ENCODE assay signal across 8 cellular contexts in the genomic region with DNA sequence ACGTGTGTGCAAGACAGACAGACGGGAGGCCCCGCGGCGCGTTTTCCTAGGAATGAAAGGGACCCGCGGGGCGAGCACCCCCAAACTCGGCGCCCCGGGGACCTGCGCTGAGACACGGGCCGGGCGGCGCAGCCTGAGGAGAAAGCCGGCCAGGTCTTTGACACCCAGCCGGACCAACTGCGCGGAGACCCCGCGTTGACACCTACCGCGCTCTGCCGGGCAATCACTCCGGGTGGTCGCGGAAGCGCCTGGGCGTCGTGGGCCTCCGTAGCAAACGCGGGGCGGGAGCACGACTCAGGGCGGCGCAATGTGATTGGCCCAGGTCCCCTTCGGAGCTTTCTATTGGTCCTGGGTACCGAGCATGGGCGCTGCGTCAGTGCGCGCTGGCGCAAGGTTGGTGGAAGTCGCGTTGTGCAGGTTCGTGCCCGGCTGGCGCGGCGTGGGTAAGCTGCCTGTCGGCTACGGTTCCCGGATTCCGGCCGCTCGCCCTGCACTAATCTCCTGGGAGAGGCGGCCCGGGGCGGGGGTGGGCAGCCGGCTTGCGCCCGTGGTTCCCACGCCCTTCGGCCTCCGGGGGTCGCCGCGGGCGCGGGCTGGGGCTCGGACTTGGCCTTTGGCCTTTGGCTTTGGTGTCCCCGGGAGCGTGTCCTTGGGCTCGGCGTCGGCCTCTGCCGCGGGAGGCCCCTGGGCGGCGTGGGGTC. TPM values are rescaled to one million over a fixed set of nuclear protein-coding genes. Genes with fewer than 3 reads are reported as not detected.
DNase-seq lines count a peak whose midpoint lies in the region; ATAC-seq, FAIRE-seq and TF ChIP-seq lines count a peak whose summit lies in the region.

A gene with protein sequence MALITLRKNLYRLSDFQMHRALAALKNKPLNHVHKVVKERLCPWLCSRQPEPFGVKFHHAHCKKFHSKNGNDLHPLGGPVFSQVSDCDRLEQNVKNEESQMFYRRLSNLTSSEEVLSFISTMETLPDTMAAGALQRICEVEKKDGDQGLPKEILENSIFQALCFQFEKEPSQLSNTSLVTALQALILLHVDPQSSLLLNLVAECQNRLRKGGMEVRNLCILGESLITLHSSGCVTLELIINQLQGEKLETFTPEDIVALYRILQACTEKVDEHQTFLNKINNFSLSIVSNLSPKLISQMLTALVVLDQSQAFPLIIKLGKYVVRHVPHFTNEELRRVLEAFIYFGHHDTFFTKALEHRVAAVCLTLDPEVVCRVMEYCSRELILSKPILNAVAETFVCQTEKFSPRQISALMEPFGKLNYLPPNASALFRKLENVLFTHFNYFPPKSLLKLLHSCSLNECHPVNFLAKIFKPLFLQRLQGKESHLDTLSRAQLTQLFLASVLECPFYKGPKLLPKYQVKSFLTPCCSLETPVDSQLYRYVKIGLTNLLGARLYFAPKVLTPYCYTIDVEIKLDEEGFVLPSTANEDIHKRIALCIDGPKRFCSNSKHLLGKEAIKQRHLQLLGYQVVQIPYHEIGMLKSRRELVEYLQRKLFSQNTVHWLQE (minus strand): TSS at position 259 of the 701 bp plus-strand sequence. CDS start 948 bp downstream, outside the sequence.
A gene (plus strand): TSS at position 376 of the 701 bp plus-strand sequence. CDS start 1,647 bp downstream, outside the sequence.

- H3K79me2 ChIP-seq in H1 (ENCODE audit: control insufficient read depth in 1 of 2, insufficient read depth in 2 of 2, low read length in 2 of 2) (peaks cover 20 to 54% of the 10 kb centered on the region in 2 experiments), mesendoderm (ENCODE audit: control insufficient read depth, insufficient read depth, low read length) (peaks cover 41% of the 10 kb centered on the region)

- H2BK5ac ChIP-seq in H1 (ENCODE audit: low read depth, low read length): no peak within 1 kb of the TSS
- no peak within 1 kb of the TSS for H2BK5ac ChIP-seq in mesendoderm (ENCODE audit: low read length)

- no peak for TF ChIP-seq CTCF in H1 (IDR thresholded peaks at IDR 0.05; ENCODE audit: control extremely low read depth in 1 of 3, insufficient read depth in 1 of 3, low read depth in 1 of 3, low read length in 3 of 3)

- H3K36me3 ChIP-seq in H1 (ENCODE audit: control insufficient read depth in 2 of 4, insufficient read depth in 4 of 4, low read length in 3 of 4) (peaks cover 0 to 14% (median 3%) of the 10 kb centered on the region in 4 experiments; a peak in 3 of 8 replicates), mesendoderm (ENCODE audit: control insufficient read depth, insufficient read depth, low read length) (no peaks in the 10 kb centered on the region)

- H3K4me1 ChIP-seq in H1 (replicated peaks in 1 of 4; ENCODE audit: control insufficient read depth in 3 of 4, insufficient read depth in 4 of 4, low read length in 3 of 4) (peaks cover 0 to 4% (median 0%) of the 10 kb centered on the region in 4 experiments; a peak in 2 of 7 replicates), mesendoderm (ENCODE audit: control insufficient read depth, low read depth, low read length) (no peaks in the 10 kb centered on the region)

- H3K27me3 ChIP-seq in H1 (replicated peaks in 1 of 4; ENCODE audit: control insufficient read depth in 3 of 4, extremely low read depth in 1 of 4, insufficient read depth in 3 of 4, low read length in 3 of 4): no peaks in the 10 kb centered on the region
- H3K27me3 ChIP-seq in mesendoderm (ENCODE audit: insufficient read depth, low read length, poor library complexity): no peaks in the 10 kb centered on the region

- H3K4me2 ChIP-seq in H1 (ENCODE audit: insufficient read depth in 1 of 2, low read depth in 2 of 2, low read length in 2 of 2) (peak within 1 kb of the TSS; percentile 83 to 92), mesendoderm (ENCODE audit: low read length) (peak within 1 kb of the TSS; percentile 86)

- H3K18ac ChIP-seq in H1 (ENCODE audit: extremely low read depth, low read length): 0 out of 2 replicates have a peak within 1 kb of the TSS, but pooled peaks have one; percentile 38
- peak within 1 kb of the TSS; percentile 94 for H3K18ac ChIP-seq in mesendoderm (ENCODE audit: low read length)

- H3K23me2 ChIP-seq in H1 (ENCODE audit: low read depth, low read length): peaks cover 7% of the 10 kb centered on the region

- H2BK20ac ChIP-seq in H1 (ENCODE audit: low read length): no peak within 1 kb of the TSS

- peak within 1 kb of the TSS; percentile 6 for H3K56ac ChIP-seq in H1 (replicated peaks; ENCODE audit: insufficient read length, low read depth, low read length)
- H3K56ac ChIP-seq in mesendoderm (ENCODE audit: low read length): peak within 1 kb of the TSS; percentile 92

- H4K5ac ChIP-seq in H1 (ENCODE audit: insufficient read length, low read depth, low read length) (peak within 1 kb of the TSS; percentile 38), mesendoderm (ENCODE audit: low read length) (no peak within 1 kb of the TSS)

- H2BK120ac ChIP-seq in H1 (replicated peaks; ENCODE audit: low read depth, low read length): no peak within 1 kb of the TSS
- H2BK120ac ChIP-seq in mesendoderm (ENCODE audit: low read depth, low read length): no peak within 1 kb of the TSS

- ATAC-seq in GM21360 (IDR thresholded peaks at IDR 0.05; ENCODE audit: unreplicated experiment): peak; percentile 99

- H3K14ac ChIP-seq in H1 (ENCODE audit: insufficient read length): no peak within 1 kb of the TSS

- H3K9ac ChIP-seq in H1 (replicated peaks in 1 of 4; ENCODE audit: extremely low read depth in 1 of 4, low read depth in 3 of 4, low read length in 3 of 4): peak within 1 kb of the TSS; percentile 43 to 59 (median 47); a peak in 6 of 7 replicates
- H3K9ac ChIP-seq in mesendoderm (ENCODE audit: low read length): peak within 1 kb of the TSS; percentile 93

- H2BK15ac ChIP-seq in H1 (ENCODE audit: low read length) (no peak within 1 kb of the TSS), mesendoderm (replicated peaks; ENCODE audit: low read depth) (no peak within 1 kb of the TSS)

- TF ChIP-seq RAD21 in H1 (IDR thresholded peaks at IDR 0.05 in 1 of 2, conservative IDR thresholded peaks at IDR 0.05 in 1 of 2; ENCODE audit: low read depth in 2 of 2, low read length in 2 of 2): no peak

- POLR2A ChIA-PET in H1 (lab: Charles Lee; ENCODE audit: partially characterized antibody): interaction anchor here (1.0 to 1.4 kb wide), 3 partner anchors 9 to 18 kb away, joined by 4 to 6 read pairs (median 5); a partner anchor contains a TSS

- H4K20me1 ChIP-seq in H1 (replicated peaks in 1 of 2; ENCODE audit: control insufficient read depth in 1 of 2, insufficient read depth in 2 of 2, low read length in 2 of 2): peaks cover 8 to 15% of the 10 kb centered on the region in 2 experiments

- 0 out of 2 replicates have a peak within 1 kb of the TSS, but pooled peaks have one; percentile 83 for H2AFZ ChIP-seq in H1 (ENCODE audit: low read length)

- TF ChIP-seq POLR2A in H1 (IDR thresholded peaks at IDR 0.05; ENCODE audit: control extremely low read depth in 1 of 2, low read depth in 2 of 2, low read length in 2 of 2): peak in 1 of 2 experiments; percentile 57; a peak in 2 of 3 replicates

- H3K9me3 ChIP-seq in H1 (ENCODE audit: insufficient read depth in 2 of 2, low read depth in 1 of 2, low read length in 1 of 2): no peaks in the 10 kb centered on the region

- H4K8ac ChIP-seq in H1 (ENCODE audit: extremely low read depth, insufficient read depth, low read length): 0 out of 2 replicates have a peak within 1 kb of the TSS, but pooled peaks have one; percentile 28
- peak within 1 kb of the TSS; percentile 97 for H4K8ac ChIP-seq in mesendoderm (ENCODE audit: low read depth, low read length)

- DNase-seq in COLO668 (lab: John Stamatoyannopoulos, UW; ENCODE audit: unreplicated experiment) (peak; percentile 97), HT1080 (ENCODE audit: low read depth) (peak; percentile 92), NOMO-1 treated with DMSO at 0.1 percent for 48 hours (lab: John Stamatoyannopoulos, UW; ENCODE audit: unreplicated experiment) (peak; percentile 99), H1 (ENCODE audit: low read depth in 1 of 2, low spot score in 2 of 2) (peak in 1 of 2 experiments; percentile 89), mesendoderm (peak; percentile 92)
- peak; percentile 77 to 85 for DNase-seq in activated CD8-positive, alpha-beta memory T cell treated with anti-CD3 and anti-CD28 coated beads for 4 hours (ENCODE audit: low read depth in 2 of 2)
- peak; percentile 81 for DNase-seq in stimulated activated CD8-positive, alpha-beta memory T cell treated with anti-CD3 and anti-CD28 coated beads, Interleukin-15, amount 100 ng/mL, for 1 hour (ENCODE audit: low read depth)

- H3K4me3 ChIP-seq in H1 (ENCODE audit: extremely low read depth in 1 of 4, insufficient read depth in 2 of 4, low read depth in 3 of 4, low read length in 4 of 4) (peak within 1 kb of the TSS; percentile 70 to 93 (median 74)), mesendoderm (ENCODE audit: low read length) (peak within 1 kb of the TSS; percentile 95)

- no peak within 1 kb of the TSS for H3K4ac ChIP-seq in H1 (replicated peaks; ENCODE audit: insufficient read length, low read depth, low read length)
- peak within 1 kb of the TSS; percentile 78 for H3K4ac ChIP-seq in mesendoderm (ENCODE audit: low read depth, low read length)

- WGBS in H1 (ENCODE audit: extremely low coverage in 1 of 2, insufficient coverage in 1 of 2, insufficient read length in 1 of 2, insufficient replicate concordance in 2 of 2, low coverage in 1 of 2, low lambda C conversion rate in 2 of 2, missing lambda C conversion rate in 1 of 2), 2 experiments: 2% methylated on average over 80 of the region's 83 CpGs; no CpG with 5 or more reads in 1 of the 2 experiments
- no CpG with 5 or more reads among the region's 83 CpGs for WGBS in mesendoderm (ENCODE audit: extremely low coverage, insufficient coverage, low lambda C conversion rate)

- H3K79me1 ChIP-seq in H1 (ENCODE audit: low read depth, low read length) (peaks cover 3% of the 10 kb centered on the region), mesendoderm (ENCODE audit: low read length) (peaks cover 15% of the 10 kb centered on the region)

- peak within 1 kb of the TSS; percentile 43; the same call in 1 of the 2 replicates for H3K27ac ChIP-seq in H1 (ENCODE audit: low read depth, low read length)
- peak within 1 kb of the TSS; percentile 31 for H3K27ac ChIP-seq in mesendoderm (ENCODE audit: low read depth, low read length)

- H2AK5ac ChIP-seq in H1 (ENCODE audit: low read depth, low read length) (no peak within 1 kb of the TSS), mesendoderm (ENCODE audit: low read length) (no peak within 1 kb of the TSS)

- no peak within 1 kb of the TSS for H2BK12ac ChIP-seq in H1 (ENCODE audit: low read depth, low read length)

- no peak within 1 kb of the TSS for H4K91ac ChIP-seq in H1 (replicated peaks; ENCODE audit: insufficient read length, low read length)

- no peak within 1 kb of the TSS for H3K23ac ChIP-seq in H1 (ENCODE audit: insufficient read length)
- H3K23ac ChIP-seq in mesendoderm (ENCODE audit: low read length): no peak within 1 kb of the TSS

- no peak for TF ChIP-seq EP300 in H1 (IDR thresholded peaks at IDR 0.05; ENCODE audit: borderline replicate concordance in 1 of 2, low read depth in 2 of 2, low read length in 2 of 2)

- CTCF ChIA-PET in H1 (lab: Charles Lee; ENCODE audit: partially characterized antibody): interaction anchor here (1.4 to 5.4 kb wide), 6 partner anchors 11 to 1049 kb away, joined by 5 to 25 read pairs (median 8); a partner anchor contains a TSS

- peak; percentile 55 for FAIRE-seq in H1 (lab: Jason Lieb, UNC)

RNA-seq across cellular contexts. Expression of the first gene that starts in this region (rescaled TPM):
- 24.7 and 24.9 TPM in 2 replicates for total RNA-seq in HT1080 (2014; rRNA removed; shearing (Covaris generic))
- polyA plus RNA-seq in HT1080 (2015; cell fraction: cytosol; rRNA removed): 22.2 and 26.1 TPM in 2 replicates
- polyA plus RNA-seq in HT1080 (2015; cell fraction: nucleus; rRNA removed): 52.9 and 58.3 TPM in 2 replicates
- 7.6 and 8.7 TPM in 2 replicates for total RNA-seq in H1 (2021; fragmentation: NEBNext Ultra II Directional; extraction: Animal tissue kit (Norgen Biotek cat#: 25700))
- polyA plus RNA-seq in H1 (2011; rRNA removed): 3.2 and 5.6 TPM in 2 replicates
- 5.6 TPM for polyA plus RNA-seq in H1 (2011; cell fraction: cytosol; rRNA removed)
- polyA plus RNA-seq in H1 (2011; cell fraction: nucleus; rRNA removed): 3.0 TPM
- polyA plus RNA-seq in H1 (2012, experiment 1 of 2): 6.8 to 12.1 TPM (median 7.5 TPM) in 4 replicates
- 1.2 TPM for polyA plus RNA-seq in H1 (2012, experiment 2 of 2)
- polyA plus RNA-seq in H1 (2013, experiment 1 of 2): 6.1 TPM
- 5.4 TPM for polyA plus RNA-seq in H1 (2013, experiment 2 of 2)
- polyA minus RNA-seq in H1 (2011; rRNA and poly(A)+ RNA removed): 4.3 and 6.1 TPM in 2 replicates
- 4.0 TPM for polyA minus RNA-seq in H1 (2011; cell fraction: cytosol; rRNA and poly(A)+ RNA removed)
- 6.1 TPM for polyA minus RNA-seq in H1 (2011; cell fraction: nucleus; rRNA and poly(A)+ RNA removed)
- polyA plus RNA-seq in mesendoderm (2013, experiment 1 of 2): 6.2 TPM
- polyA plus RNA-seq in mesendoderm (2013, experiment 2 of 2): 6.5 TPM

RNA-seq across cellular contexts. Expression of the second gene that starts in this region (rescaled TPM):
- 56.9 and 109 TPM in 2 replicates for total RNA-seq in HT1080 (2014; rRNA removed; shearing (Covaris generic))
- polyA plus RNA-seq in HT1080 (2015; cell fraction: cytosol; rRNA removed): 52.4 and 78.4 TPM in 2 replicates
- polyA plus RNA-seq in HT1080 (2015; cell fraction: nucleus; rRNA removed): 119 and 125 TPM in 2 replicates
- total RNA-seq in H1 (2021; fragmentation: NEBNext Ultra II Directional; extraction: Animal tissue kit (Norgen Biotek cat#: 25700)): 51.4 and 53.8 TPM in 2 replicates
- 33.1 and 36.4 TPM in 2 replicates for polyA plus RNA-seq in H1 (2011; rRNA removed)
- polyA plus RNA-seq in H1 (2011; cell fraction: cytosol; rRNA removed): 43.5 TPM
- polyA plus RNA-seq in H1 (2011; cell fraction: nucleus; rRNA removed): 49.9 TPM
- 26.4 to 42.6 TPM (median 35.5 TPM) in 4 replicates for polyA plus RNA-seq in H1 (2012, experiment 1 of 2)
- 5.1 TPM for polyA plus RNA-seq in H1 (2012, experiment 2 of 2)
- polyA plus RNA-seq in H1 (2013, experiment 1 of 2): 48.2 TPM
- 45.7 TPM for polyA plus RNA-seq in H1 (2013, experiment 2 of 2)
- 109 and 115 TPM in 2 replicates for polyA minus RNA-seq in H1 (2011; rRNA and poly(A)+ RNA removed)
- polyA minus RNA-seq in H1 (2011; cell fraction: cytosol; rRNA and poly(A)+ RNA removed): 43.9 TPM
- polyA minus RNA-seq in H1 (2011; cell fraction: nucleus; rRNA and poly(A)+ RNA removed): 122 TPM
- polyA plus RNA-seq in mesendoderm (2013, experiment 1 of 2): 52.5 TPM
- polyA plus RNA-seq in mesendoderm (2013, experiment 2 of 2): 48.4 TPM
